Comparison of ENCODE assay signal across 8 cellular contexts in the genomic region with DNA sequence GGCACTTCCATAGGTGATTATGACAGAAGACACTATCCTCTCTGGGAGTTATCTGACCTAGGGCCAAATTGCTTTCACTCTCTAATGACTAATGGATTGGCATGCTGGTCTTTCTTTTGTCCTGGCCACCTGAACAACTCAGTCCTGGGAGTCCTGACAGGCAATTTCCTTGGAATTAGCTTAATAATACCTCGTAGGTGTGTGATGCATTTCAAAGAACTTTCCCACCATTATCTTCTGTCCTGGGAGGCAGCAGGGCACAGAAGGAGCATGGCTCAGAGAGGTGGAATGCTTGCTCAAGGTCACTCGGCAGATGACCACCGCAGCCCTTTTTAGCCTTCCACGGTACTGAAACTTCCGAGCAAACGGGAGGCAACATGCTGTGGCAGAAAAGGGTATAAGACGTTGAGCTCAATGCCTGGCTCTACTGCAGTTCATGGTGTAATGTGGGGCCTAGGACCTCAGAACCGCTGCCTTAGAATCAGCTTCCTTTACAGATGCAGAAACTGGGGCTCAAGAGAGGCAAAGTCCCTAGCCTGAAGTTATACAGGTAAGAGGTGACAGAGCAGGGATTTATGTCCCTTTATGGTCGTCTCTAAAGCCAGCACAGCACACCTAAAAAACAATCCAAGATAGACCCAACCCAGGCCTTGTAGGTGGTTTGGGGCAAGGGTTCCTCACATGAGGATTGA. TPM values are rescaled to one million over a fixed set of nuclear protein-coding genes. Genes with fewer than 3 reads are reported as not detected.
DNase-seq lines count a peak whose midpoint lies in the region; ATAC-seq and TF ChIP-seq lines count a peak whose summit lies in the region.

No MANE protein-coding gene starts in this region.

- intact Hi-C loops in Caco-2 (cut with micrococcal nuclease; ENCODE audit: unreplicated experiment): loop anchor here (1.0 to 5.0 kb wide), 2 partner anchors 9 to 36 kb away; no protein-coding TSS in a partner anchor
- intact Hi-C loops in breast epithelium (cut with DNase I; ENCODE audit: low total_unique reads): no loop called here
- intact Hi-C loops in vagina (cut with DNase I): no loop called here

- H3K27me3 Mint-ChIP-seq in Caco-2 (ENCODE audit: insufficient read depth, unreplicated experiment): no peaks in the 10 kb centered on the region
- no peaks in the 10 kb centered on the region for H3K27me3 Mint-ChIP-seq in memory B cell

- CTCF ChIA-PET in Caco-2 (lab: Charles Lee): interaction anchor here (4.1 kb wide), 1 partner anchor 81 kb away, joined by 17 read pairs; no protein-coding TSS in a partner anchor

- DNase-seq in Caco-2: no peak
- DNase-seq in NCI-H1105 treated with DMSO at 0.1 percent for 48 hours (lab: John Stamatoyannopoulos, UW): peak; percentile 83
- no peak for DNase-seq in breast epithelium (ENCODE audit: low spot score in 2 of 2)
- no peak for DNase-seq in memory B cell (ENCODE audit: low spot score in 2 of 2)
- DNase-seq in vagina (ENCODE audit: extremely low spot score in 2 of 2): no peak
- no peak for DNase-seq in activated CD4-positive, CD25-positive, alpha-beta regulatory T cell treated with anti-CD3 and anti-CD28 coated beads, Interleukin-2, amount 50 U/mL, for 72 hours
- no peak for DNase-seq in NCI-H1048 (lab: John Stamatoyannopoulos, UW)

- H3K27ac ChIP-seq in breast epithelium (peak overlapping the region; percentile 93 to 94), vagina (peak overlapping the region; percentile 86)

- H3K4me1 Mint-ChIP-seq in Caco-2 (ENCODE audit: low read depth, unreplicated experiment) (peaks cover 21% of the 10 kb centered on the region), memory B cell (peaks cover 46% of the 10 kb centered on the region)

- peaks cover 52% of the 10 kb centered on the region for H3K4me1 ChIP-seq in Caco-2
- H3K4me1 ChIP-seq in breast epithelium: peaks cover 0 to 7% of the 10 kb centered on the region in 2 donors
- H3K4me1 ChIP-seq in vagina: peaks cover 62% of the 10 kb centered on the region

- no peak for TF ChIP-seq POLR2A in breast epithelium (IDR thresholded peaks at IDR 0.05)
- TF ChIP-seq POLR2A in vagina (IDR thresholded peaks at IDR 0.05): no peak

- H3K27me3 ChIP-seq in Caco-2 (replicated peaks; ENCODE audit: control insufficient read depth, insufficient read depth, low read length) (no peaks in the 10 kb centered on the region), breast epithelium (no peaks in the 10 kb centered on the region), vagina (no peaks in the 10 kb centered on the region)

- ATAC-seq in memory B cell (ENCODE audit: low read depth) (no peak), GM21717 (IDR thresholded peaks at IDR 0.05; ENCODE audit: unreplicated experiment) (no peak)

- H3K36me3 Mint-ChIP-seq in Caco-2 (ENCODE audit: insufficient read depth, unreplicated experiment) (peaks cover 18% of the 10 kb centered on the region), memory B cell (peaks cover 7% of the 10 kb centered on the region)

- POLR2A ChIA-PET in Caco-2 (lab: Charles Lee): interaction anchor here (0.7 kb wide), 1 partner anchor 9 kb away, joined by 3 read pairs; no protein-coding TSS in a partner anchor

- TF ChIP-seq CTCF in Caco-2 (IDR thresholded peaks at IDR 0.05; ENCODE audit: insufficient read depth in 1 of 2, low read depth in 1 of 2, low read length in 1 of 2, severe bottlenecking in 1 of 2, unreplicated experiment in 1 of 2): no peak
- no peak for TF ChIP-seq CTCF in breast epithelium (IDR thresholded peaks at IDR 0.05)
- TF ChIP-seq CTCF in vagina (IDR thresholded peaks at IDR 0.05): no peak

- H3K9me3 ChIP-seq in Caco-2 (no peaks in the 10 kb centered on the region), breast epithelium (no peaks in the 10 kb centered on the region), vagina (no peaks in the 10 kb centered on the region)

- H3K27ac Mint-ChIP-seq in Caco-2 (ENCODE audit: unreplicated experiment) (no peak overlapping the region), memory B cell (peak overlapping the region; percentile 89)

- H3K4me3 ChIP-seq in Caco-2 (ENCODE audit: low read depth, low read length) (no peak overlapping the region), breast epithelium (peak overlapping the region; percentile 67 to 79 (median 68)), vagina (peak overlapping the region; percentile 65 to 71)

- no peaks in the 10 kb centered on the region for H3K9me3 Mint-ChIP-seq in Caco-2 (ENCODE audit: unreplicated experiment)
- H3K9me3 Mint-ChIP-seq in memory B cell: no peaks in the 10 kb centered on the region

- H3K36me3 ChIP-seq in Caco-2 (ENCODE audit: control insufficient read depth, insufficient read depth, low read length) (no peaks in the 10 kb centered on the region), breast epithelium (no peaks in the 10 kb centered on the region), vagina (no peaks in the 10 kb centered on the region)

- H3K4me3 Mint-ChIP-seq in Caco-2 (ENCODE audit: unreplicated experiment): peak overlapping the region; percentile 89
- H3K4me3 Mint-ChIP-seq in memory B cell: peak overlapping the region; percentile 97

- no TSS peak for BruUV-seq in Caco-2 (replicated peaks; lab: Mats Ljungman, UMichigan)

RNA-seq across cellular contexts. Expression of gene ID3, which starts 3.2 kb away (rescaled TPM):
- total RNA-seq in Caco-2 (2022) (13.7 and 18.0 TPM in 2 replicates), breast epithelium (100 to 1,000 TPM in 1 of 3 donors, 10 to 100 TPM in 2; 79.9 to 133 (median 90.9) TPM), vagina (358 TPM)

RNA-seq across cellular contexts. Expression of gene E2F2, which starts 25.1 kb away (rescaled TPM):
- 9.1 and 9.5 TPM in 2 replicates for total RNA-seq in Caco-2 (2022)
- under 1 TPM; under 0.01 to 0.73 (median 0.33) TPM for total RNA-seq in breast epithelium
- total RNA-seq in vagina: 2.9 TPM
